Comparison of ENCODE assay signal across 14 cellular contexts in the genomic region with DNA sequence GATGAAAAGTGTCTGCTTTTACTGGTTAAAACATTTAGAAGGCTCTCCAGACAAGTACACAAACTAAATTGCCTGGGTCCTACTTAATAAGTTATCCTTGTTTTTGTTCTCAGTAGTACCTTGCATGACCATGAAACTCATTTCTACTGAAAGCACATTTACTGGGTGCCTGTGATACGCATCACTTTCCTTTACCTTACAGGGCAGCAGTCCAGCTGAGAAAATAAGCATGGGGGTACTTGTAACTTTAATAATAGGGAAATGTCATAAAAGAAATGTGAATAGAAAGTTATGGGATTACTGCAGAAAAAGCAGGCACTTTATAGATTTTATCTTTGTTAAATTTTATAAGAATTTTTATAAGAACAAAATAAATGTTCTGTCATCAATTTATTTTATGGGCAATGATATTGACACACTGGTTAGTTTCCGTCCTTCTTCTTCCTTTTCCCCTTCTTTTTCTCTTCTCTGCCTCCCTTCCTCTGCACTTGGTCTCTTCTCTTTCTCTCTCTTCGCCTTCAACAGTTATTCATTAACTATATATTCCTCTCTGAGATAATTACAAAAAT.
DNase-seq lines count a peak whose midpoint lies in the region; ATAC-seq and TF ChIP-seq lines count a peak whose summit lies in the region.
"Had no signal": no experiment of that assay in that cellular context is flagged by ENCODE, and none has a peak within 500 bp of the region (broad histone marks: within the 10 kb centered on the region; RNA-seq: fewer than 3 reads in every experiment).

No MANE protein-coding gene starts in this region.

- TF ChIP-seq CTCF in nephron progenitor cell (IDR thresholded peaks at IDR 0.05): no peak

- no peak for ATAC-seq in stimulated activated naive CD8-positive, alpha-beta T cell treated with anti-CD3 and anti-CD28 coated beads, Interleukin-15, Interleukin-2, amounts not matched to agents 100 U/mL and 50 U/mL, for 24 hours
- no peak for ATAC-seq in T-helper 17 cell
- ATAC-seq: A549; CD8-positive, alpha-beta T cell had no signal

- H3K9me3 Mint-ChIP-seq in stimulated activated naive CD8-positive, alpha-beta T cell treated with anti-CD3 and anti-CD28 coated beads, Interleukin-15, Interleukin-2, amounts not matched to agents 100 ng/mL and 50 ng/mL, for 24 hours: no peaks in the 10 kb centered on the region
- H3K9me3 Mint-ChIP-seq in nephron progenitor cell: peaks cover 5% of the 10 kb centered on the region
- H3K9me3 Mint-ChIP-seq: CD8-positive, alpha-beta T cell had no signal

- H3K9me3 ChIP-seq in T-helper 17 cell (ENCODE audit: control insufficient read depth, low read length, poor library complexity, severe bottlenecking): no peaks in the 10 kb centered on the region
- H3K9me3 ChIP-seq: A549, BE2C, HAP-1 had no signal

- no peaks in the 10 kb centered on the region for H3K4me1 Mint-ChIP-seq in stimulated activated naive CD8-positive, alpha-beta T cell treated with anti-CD3 and anti-CD28 coated beads, Interleukin-15, Interleukin-2, amounts not matched to agents 100 ng/mL and 50 ng/mL, for 24 hours (ENCODE audit: low read depth)
- H3K4me1 Mint-ChIP-seq in T-helper 17 cell: no peaks in the 10 kb centered on the region
- no peaks in the 10 kb centered on the region for H3K4me1 Mint-ChIP-seq in nephron progenitor cell

- no peak for DNase-seq in stimulated activated naive CD8-positive, alpha-beta T cell treated with anti-CD3 and anti-CD28 coated beads, Interleukin-15, Interleukin-2, amounts not matched to agents 100 U/mL and 50 U/mL, for 24 hours
- no peak for DNase-seq in T-helper 17 cell
- DNase-seq in nephron progenitor cell: no peak
- DNase-seq in hepatic stellate cell (ENCODE audit: low spot score): no peak
- no peak for DNase-seq in GM19238 (ENCODE audit: insufficient read length, low spot score)
- no peak for DNase-seq in cerebellar cortex (ENCODE audit: low spot score)
- DNase-seq: BE2C; CD8-positive, alpha-beta T cell; COR-L47; DMS153; GF-D8 had no signal

- no peak overlapping the region for H3K4me3 Mint-ChIP-seq in stimulated activated naive CD8-positive, alpha-beta T cell treated with anti-CD3 and anti-CD28 coated beads, Interleukin-15, Interleukin-2, amounts not matched to agents 100 ng/mL and 50 ng/mL, for 24 hours
- no peak overlapping the region for H3K4me3 Mint-ChIP-seq in T-helper 17 cell
- no peak overlapping the region for H3K4me3 Mint-ChIP-seq in nephron progenitor cell
- H3K4me3 Mint-ChIP-seq: CD8-positive, alpha-beta T cell had no signal

- H3K27me3 Mint-ChIP-seq in stimulated activated naive CD8-positive, alpha-beta T cell treated with anti-CD3 and anti-CD28 coated beads, Interleukin-15, Interleukin-2, amounts not matched to agents 100 ng/mL and 50 ng/mL, for 24 hours: no peaks in the 10 kb centered on the region
- no peaks in the 10 kb centered on the region for H3K27me3 Mint-ChIP-seq in T-helper 17 cell
- no peaks in the 10 kb centered on the region for H3K27me3 Mint-ChIP-seq in nephron progenitor cell (ENCODE audit: low read depth, poor library complexity)

- peak overlapping the region; percentile 52 for H3K27ac Mint-ChIP-seq in stimulated activated naive CD8-positive, alpha-beta T cell treated with anti-CD3 and anti-CD28 coated beads, Interleukin-15, Interleukin-2, amounts not matched to agents 100 ng/mL and 50 ng/mL, for 24 hours
- H3K27ac Mint-ChIP-seq in T-helper 17 cell (peak overlapping the region; percentile 37), nephron progenitor cell (peak overlapping the region; percentile 29)
- H3K27ac Mint-ChIP-seq: CD8-positive, alpha-beta T cell had no signal

- peaks cover 46% of the 10 kb centered on the region for H3K36me3 Mint-ChIP-seq in stimulated activated naive CD8-positive, alpha-beta T cell treated with anti-CD3 and anti-CD28 coated beads, Interleukin-15, Interleukin-2, amounts not matched to agents 100 ng/mL and 50 ng/mL, for 24 hours (ENCODE audit: low read depth)
- peaks cover 19% of the 10 kb centered on the region for H3K36me3 Mint-ChIP-seq in T-helper 17 cell (ENCODE audit: low read depth)
- peaks cover 66% of the 10 kb centered on the region for H3K36me3 Mint-ChIP-seq in nephron progenitor cell (ENCODE audit: low read depth)
